ENCODE assay signal across 11 cellular contexts in the genomic region with DNA sequence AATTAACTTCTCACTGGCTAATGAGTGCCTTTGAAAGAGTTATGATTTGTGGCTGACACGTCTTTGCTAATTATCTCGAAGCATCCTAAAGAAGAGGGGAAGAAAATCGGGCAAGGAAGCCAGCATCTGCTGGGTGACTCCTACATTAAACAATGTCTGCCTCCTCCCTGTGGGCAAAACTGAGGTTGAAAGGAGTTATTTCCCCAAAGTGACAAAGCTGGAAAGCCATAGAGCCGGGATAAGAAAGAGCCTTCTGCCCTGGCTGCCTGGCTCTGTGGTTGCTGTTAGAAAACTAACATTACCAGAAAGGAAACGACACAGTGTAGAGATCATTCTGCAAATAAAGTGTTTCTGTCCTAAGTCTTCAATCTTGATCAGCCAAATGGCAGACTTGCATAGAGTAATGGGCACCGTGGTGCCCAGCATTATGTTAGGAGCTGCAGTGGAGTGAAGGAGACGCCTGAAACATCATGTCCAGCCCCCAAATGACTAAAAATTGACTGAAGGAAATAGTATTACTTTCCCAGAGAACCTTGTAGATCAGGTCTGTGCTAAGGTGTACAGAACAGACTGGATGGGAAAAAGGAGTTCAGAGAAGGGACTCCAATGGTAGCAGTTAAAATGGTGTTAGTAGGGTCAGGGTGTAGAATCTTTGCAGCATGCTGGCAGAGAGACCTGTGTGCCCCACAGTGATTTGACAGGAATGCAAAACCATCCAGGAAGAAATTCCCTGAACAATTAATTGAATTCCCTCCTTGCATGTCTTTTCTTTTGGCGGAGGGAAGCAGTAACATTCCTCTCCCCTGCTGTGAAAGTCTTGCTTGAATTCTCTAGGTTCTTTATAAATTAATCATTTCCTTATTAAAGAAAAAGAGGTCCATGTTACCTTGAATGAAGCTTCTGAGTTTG. TPM values are rescaled to one million over a fixed set of nuclear protein-coding genes. Genes with fewer than 3 reads are reported as not detected.
DNase-seq lines count a peak whose midpoint lies in the region; ATAC-seq and TF ChIP-seq lines count a peak whose summit lies in the region.
"Had no signal": no experiment of that assay in that cellular context is flagged by ENCODE, and none has a peak within 500 bp of the region (broad histone marks: within the 10 kb centered on the region; RNA-seq: fewer than 3 reads in every experiment).

No MANE protein-coding gene starts in this region.

- no peaks in the 10 kb centered on the region for H3K79me1 ChIP-seq in H9 (ENCODE audit: insufficient read depth, low read depth, low read length, poor library complexity, severe bottlenecking)

- peaks cover 13 to 20% (median 15%) of the 10 kb centered on the region in 3 experiments for H3K36me3 Mint-ChIP-seq in H9 (ENCODE audit: insufficient read depth in 1 of 3, low read depth in 3 of 3)
- no peaks in the 10 kb centered on the region for H3K36me3 Mint-ChIP-seq in activated T-helper 17 cell treated with anti-CD3 and anti-CD28 coated beads, Interleukin-2, amount 50 U/mL, for 72 hours (ENCODE audit: low read depth)

- H4K8ac ChIP-seq in H9 (replicated peaks; ENCODE audit: insufficient read length, low read depth, low read length), result no peak overlapping the region

- peak overlapping the region; percentile 1; the same call in 1 of the 2 replicates for H3K4me3 ChIP-seq in SK-N-MC
- H3K4me3 ChIP-seq: BLaER1 had no signal

- H3K4me2 ChIP-seq in H9 (ENCODE audit: insufficient read depth, insufficient read length, low read length), result peak overlapping the region; percentile 42
- H3K4me2 ChIP-seq: BLaER1 had no signal

- no peaks in the 10 kb centered on the region for H3K79me2 ChIP-seq in H9 (ENCODE audit: insufficient read depth, low read length)

- H3K27ac ChIP-seq in H9 (ENCODE audit: insufficient read length, low read depth, low read length), result peak overlapping the region; percentile 78
- no peak overlapping the region for H3K27ac ChIP-seq in SK-N-MC
- H3K27ac ChIP-seq in foreskin keratinocyte, result no peak overlapping the region
- H3K27ac ChIP-seq: BLaER1 had no signal

- no peak overlapping the region for H3K4ac ChIP-seq in H9 (ENCODE audit: low read depth, low read length)

- H3K4me1 ChIP-seq in H9 (ENCODE audit: insufficient read depth, low read length), result peaks cover 16% of the 10 kb centered on the region
- H3K4me1 ChIP-seq in foreskin keratinocyte, result peaks cover 22% of the 10 kb centered on the region

- H3K56ac ChIP-seq in H9 (ENCODE audit: insufficient read length, low read depth, low read length), result no peak overlapping the region

- H3K27me3 ChIP-seq in H9 (ENCODE audit: insufficient read depth, low read length) (no peaks in the 10 kb centered on the region), foreskin keratinocyte (no peaks in the 10 kb centered on the region)
- H3K27me3 ChIP-seq: BLaER1 had no signal

- peak overlapping the region; percentile 6 for H2AFZ ChIP-seq in H9 (ENCODE audit: low read length)

- no peak overlapping the region for H3T11ph ChIP-seq in H9 (ENCODE audit: low read length)

- H3K4me3 Mint-ChIP-seq in H9, result no peak overlapping the region; a peak in 2 of 5 replicates
- no peak overlapping the region for H3K4me3 Mint-ChIP-seq in activated T-helper 17 cell treated with anti-CD3 and anti-CD28 coated beads, Interleukin-2, amount 50 U/mL, for 72 hours

- peaks cover 6% of the 10 kb centered on the region for H3K9me3 ChIP-seq in H9 (ENCODE audit: control insufficient read depth, low read depth, low read length)
- no peaks in the 10 kb centered on the region for H3K9me3 ChIP-seq in SK-N-MC (ENCODE audit: low read depth, low read length)

- no CpG with 5 or more reads among the region's 8 CpGs for WGBS in H9 (ENCODE audit: extremely low coverage, insufficient read length, low lambda C conversion rate)

- no peaks in the 10 kb centered on the region for H4K20me1 ChIP-seq in H9 (ENCODE audit: control insufficient read depth, insufficient read depth, insufficient read length)
- H4K20me1 ChIP-seq: BLaER1 had no signal

- no peak overlapping the region for H4K91ac ChIP-seq in H9 (ENCODE audit: insufficient read length, low read depth, low read length)

- no peak overlapping the region for H2BK5ac ChIP-seq in H9 (ENCODE audit: insufficient read length, low read length)

- H3K14ac ChIP-seq in H9 (ENCODE audit: insufficient read depth, low read length), result peak overlapping the region; percentile 17; the same call in 1 of the 2 replicates

- H2BK12ac ChIP-seq in H9 (ENCODE audit: insufficient read length, low read depth, low read length), result no peak overlapping the region

- H2BK20ac ChIP-seq in H9 (ENCODE audit: low read depth, low read length, poor library complexity, severe bottlenecking), result no peak overlapping the region

- H3K27ac Mint-ChIP-seq in H9, result peak overlapping the region; percentile 86 to 97 (median 92)
- no peak overlapping the region for H3K27ac Mint-ChIP-seq in activated T-helper 17 cell treated with anti-CD3 and anti-CD28 coated beads, Interleukin-2, amount 50 U/mL, for 72 hours

- H3K4me1 Mint-ChIP-seq in H9, result peaks cover 50 to 51% of the 10 kb centered on the region in 2 experiments
- H3K4me1 Mint-ChIP-seq in activated T-helper 17 cell treated with anti-CD3 and anti-CD28 coated beads, Interleukin-2, amount 50 U/mL, for 72 hours, result no peaks in the 10 kb centered on the region

- H3K23ac ChIP-seq in H9 (ENCODE audit: insufficient read length, low read depth, low read length), result no peak overlapping the region

- no peak overlapping the region for H2BK120ac ChIP-seq in H9 (ENCODE audit: low read depth, low read length, poor library complexity, severe bottlenecking)

- no peaks in the 10 kb centered on the region; the same call in 1 of the 2 replicates for H3K27me3 Mint-ChIP-seq in H9 (ENCODE audit: low read depth)
- H3K27me3 Mint-ChIP-seq in activated T-helper 17 cell treated with anti-CD3 and anti-CD28 coated beads, Interleukin-2, amount 50 U/mL, for 72 hours, result no peaks in the 10 kb centered on the region

- ATAC-seq in foreskin keratinocyte (peak; percentile 68), GM18870 (IDR thresholded peaks at IDR 0.05; ENCODE audit: unreplicated experiment) (no peak), GM21528 (IDR thresholded peaks at IDR 0.05; ENCODE audit: low FRiP score, unreplicated experiment) (no peak)
- ATAC-seq in activated T-helper 17 cell treated with anti-CD3 and anti-CD28 coated beads, Interleukin-2, amount 50 U/mL, for 72 hours (replicated peaks), result no peak

- DNase-seq in A172 (ENCODE audit: low spot score), result peak; percentile 86
- DNase-seq in H9, result peak; percentile 47
- no peak for DNase-seq in SK-N-MC (ENCODE audit: low read depth, low spot score)
- peak in 1 of 2 donors; percentile 54 for DNase-seq in foreskin keratinocyte
- DNase-seq in activated CD4-positive, alpha-beta T cell treated with anti-CD3 and anti-CD28 coated beads for 4 hours, result no peak
- DNase-seq: NCI-H446 treated with DMSO at 0.1 percent for 48 hours, substantia nigra had no signal

- H3K18ac ChIP-seq in H9 (ENCODE audit: insufficient read length, low read depth, low read length), result no peak overlapping the region

- no peak overlapping the region for H2AK5ac ChIP-seq in H9 (ENCODE audit: insufficient read length, low read length)

- peaks cover 21 to 24% of the 10 kb centered on the region in 2 experiments for H3K9me3 Mint-ChIP-seq in H9
- H3K9me3 Mint-ChIP-seq in activated T-helper 17 cell treated with anti-CD3 and anti-CD28 coated beads, Interleukin-2, amount 50 U/mL, for 72 hours, result no peaks in the 10 kb centered on the region

- H2BK15ac ChIP-seq in H9 (ENCODE audit: low read depth, low read length), result no peak overlapping the region

- no peak overlapping the region for H4K5ac ChIP-seq in H9 (ENCODE audit: insufficient read length, low read depth, low read length)

- TF ChIP-seq CTCF in H9 (conservative IDR thresholded peaks at IDR 0.05) (no peak), foreskin keratinocyte (conservative IDR thresholded peaks at IDR 0.05) (peak; percentile 56)

- H3K36me3 ChIP-seq in SK-N-MC (ENCODE audit: insufficient read depth, low read length), result no peaks in the 10 kb centered on the region
- H3K36me3 ChIP-seq: BLaER1 had no signal

- H3K9ac ChIP-seq in H9 (ENCODE audit: extremely low read depth, insufficient read length, low read length) (no peak overlapping the region), SK-N-MC (ENCODE audit: insufficient read length) (no peak overlapping the region)
- H3K9ac ChIP-seq: BLaER1 had no signal

- no peaks in the 10 kb centered on the region for H3K23me2 ChIP-seq in H9 (ENCODE audit: insufficient read length, low read depth, low read length, poor library complexity, severe bottlenecking)

RNA-seq across cellular contexts. Expression of a gene that starts 44.4 kb away (rescaled TPM):
- total RNA-seq in A172 (2014; rRNA removed; shearing (Covaris generic)), result 75.7 and 87.6 TPM in 2 replicates
- total RNA-seq in H9 (2021), result 0.37 and 0.50 TPM in 2 replicates
- 0.07 and 0.27 TPM in 2 replicates for total RNA-seq in foreskin keratinocyte
- 0.02 TPM in 2 replicates for polyA plus RNA-seq in foreskin keratinocyte
- 1 to 10 TPM in 1 of 2 donors, under 1 TPM in 1; 0.65 to 2.6 TPM for total RNA-seq in activated T-helper 17 cell treated with anti-CD3 and anti-CD28 coated beads, Interleukin-2, amount 50 U/mL, for 72 hours

Comparison
In these comparisons a context has a peak if more than half of its experiments do, and no peak if none do; other contexts are left out.
1. DNase-seq: peak in A172 (single experiment) and H9 (single experiment); none in SK-N-MC (single experiment) and activated CD4-positive, alpha-beta T cell treated with anti-CD3 and anti-CD28 coated beads for 4 hours (0 of 2).
2. RNA of a gene that starts 44.4 kb away (total RNA-seq): 75.7 to 87.6 TPM in A172; 0.65 to 2.6 TPM in activated T-helper 17 cell treated with anti-CD3 and anti-CD28 coated beads, Interleukin-2, amount 50 U/mL, for 72 hours, 0.37 to 0.50 TPM in H9 and 0.07 to 0.27 TPM in foreskin keratinocyte; every median in the first group is over 10 times any median in the second.